7 cellular contexts compared by ENCODE assay signal in genomic region chr15:50414624-50415023, GRCh38.
"Had no signal": no experiment of that assay in that cellular context is flagged by ENCODE, and none has a peak within 500 bp of the region (broad histone marks: within the 10 kb centered on the region; RNA-seq: fewer than 3 reads in every experiment).

No MANE protein-coding gene starts in this region.

- DNase-seq: IMR-90, KBM-7, KG1 had no signal

- H3K4me2 ChIP-seq: KMS-11 had no signal

- H3K9ac ChIP-seq: KMS-11 had no signal

- ATAC-seq: HepG2 had no signal

- FAIRE-seq: HepG2, HTR-8/SVneo had no signal

- H3K27ac ChIP-seq: HL-60, KMS-11 had no signal
